Comparison of ENCODE assay signal across 12 cellular contexts in genomic region chr20:50019466-50020256, GRCh38. TPM values are rescaled to one million over a fixed set of nuclear protein-coding genes. Genes with fewer than 3 reads are reported as not detected.
A peak's percentile ranks its signal among the peaks of the same experiment; 100 is the strongest.
DNase-seq lines count a peak whose midpoint lies in the region; ATAC-seq, FAIRE-seq and TF ChIP-seq lines count a peak whose summit lies in the region.
"Had no signal": no experiment of that assay in that cellular context is flagged by ENCODE, and none has a peak within 500 bp of the region (broad histone marks: within the 10 kb centered on the region; RNA-seq: fewer than 3 reads in every experiment).

No MANE protein-coding gene starts in this region.

- TF ChIP-seq CTCF in LNCaP clone FGC (IDR thresholded peaks at IDR 0.05; ENCODE audit: control insufficient read depth, extremely low read depth, insufficient read depth) = no peak
- TF ChIP-seq CTCF in SK-N-SH (IDR thresholded peaks at IDR 0.05) = no peak
- no peak for TF ChIP-seq CTCF in heart right ventricle (IDR thresholded peaks at IDR 0.05)

- H3K4me1 ChIP-seq in SK-N-SH (ENCODE audit: control insufficient read depth in 1 of 2, insufficient read depth in 2 of 2, low read depth in 1 of 2, low read length in 1 of 2) = peaks cover 0 to 27% of the 10 kb centered on the region in 2 experiments; a peak in 1 of 4 replicates
- H3K4me1 ChIP-seq in heart right ventricle = peaks cover 0 to 30% (median 8%) of the 10 kb centered on the region in 9 donors

- intact Hi-C loops in heart right ventricle (cut with DNase I) = no loop called here

- no peaks in the 10 kb centered on the region for H3F3A ChIP-seq in SK-N-SH (replicated peaks; ENCODE audit: insufficient read depth)

- H3K27me3 ChIP-seq in SK-N-SH (ENCODE audit: insufficient read depth) = no peaks in the 10 kb centered on the region
- H3K27me3 ChIP-seq in heart right ventricle = no peaks in the 10 kb centered on the region

- H3K27ac ChIP-seq in SK-N-SH (ENCODE audit: low read depth in 2 of 2, low read length in 1 of 2) (no peak overlapping the region; a peak in 1 of 4 replicates), heart right ventricle (peak overlapping the region in 1 of 10 donors; percentile 58)

- no peak for TF ChIP-seq RAD21 in SK-N-SH (IDR thresholded peaks at IDR 0.05; ENCODE audit: low read length)

- H3K4me3 ChIP-seq in LNCaP clone FGC (ENCODE audit: low read depth, low read length) = no peak overlapping the region
- H3K4me3 ChIP-seq in SK-N-SH (ENCODE audit: low read depth in 2 of 2, low read length in 1 of 2) = no peak overlapping the region
- H3K4me3 ChIP-seq in heart right ventricle = no peak overlapping the region

- POLR2A ChIA-PET in SK-N-SH (lab: Yijun Ruan, JAX) = interaction anchor here (1.0 to 1.1 kb wide), 2 partner anchors 11 to 36 kb away, joined by 4 to 5 read pairs; partner anchors contain the start of gene SNAI1

- ATAC-seq in heart right ventricle = peak in 5 of 8 donors; percentile 70 to 82 (median 80)
- ATAC-seq in GM18858 (IDR thresholded peaks at IDR 0.05; ENCODE audit: unreplicated experiment) = no peak
- no peak for ATAC-seq in GM18502 (IDR thresholded peaks at IDR 0.05; ENCODE audit: poor library complexity, unreplicated experiment)
- no peak for ATAC-seq in HG02870 (IDR thresholded peaks at IDR 0.05; ENCODE audit: unreplicated experiment)

- CTCF ChIA-PET in SK-N-SH (lab: Yijun Ruan, JAX) = interaction anchor here (2.6 to 3.1 kb wide), 2 partner anchors 41 to 51 kb away, joined by 10 to 16 read pairs; no protein-coding TSS in a partner anchor

- H3K4me2 ChIP-seq in SK-N-SH = peak overlapping the region; percentile 7; the same call in 1 of the 2 replicates

- 77% methylated on average over 6 of the region's 13 CpGs for WGBS in SK-N-SH (ENCODE audit: low lambda C conversion rate)
- WGBS in heart right ventricle, 2 donors = 85 to 86% methylated on average over 13 of the region's 13 CpGs

- H3K9me3 ChIP-seq in SK-N-SH = no peaks in the 10 kb centered on the region
- no peaks in the 10 kb centered on the region for H3K9me3 ChIP-seq in heart right ventricle

- no peaks in the 10 kb centered on the region for H3K9me2 ChIP-seq in SK-N-SH

- no peaks in the 10 kb centered on the region for H3K79me2 ChIP-seq in SK-N-SH (ENCODE audit: insufficient read depth)

- no peak for TF ChIP-seq EP300 in SK-N-SH (IDR thresholded peaks at IDR 0.05; ENCODE audit: borderline replicate concordance in 1 of 2, low read depth in 1 of 2, low read length in 1 of 2)

- no peak overlapping the region for H3K9ac ChIP-seq in SK-N-SH

- peak; percentile 94 for DNase-seq in LNCaP clone FGC (ENCODE audit: low read depth)
- DNase-seq in SK-N-SH = no peak
- peak; percentile 29 to 63 for DNase-seq in heart right ventricle
- peak; percentile 22 for DNase-seq in pons (ENCODE audit: low spot score)
- no peak for DNase-seq in urothelium cell line (ENCODE audit: low spot score)
- DNase-seq: activated naive CD8-positive, alpha-beta T cell treated with anti-CD3 and anti-CD28 coated beads, Interleukin-2, amount 50 U/mL, for 24 hours; NCI-H1417; NCI-H526 had no signal

- FAIRE-seq in urothelium cell line (lab: Jason Lieb, UNC) = no peak
- FAIRE-seq: GM18507 had no signal

- H3K36me3 ChIP-seq in SK-N-SH (replicated peaks in 1 of 2; ENCODE audit: control insufficient read depth in 1 of 2, insufficient read depth in 2 of 2, low read length in 1 of 2) (no peaks in the 10 kb centered on the region), heart right ventricle (no peaks in the 10 kb centered on the region)

- no peaks in the 10 kb centered on the region for H4K20me1 ChIP-seq in SK-N-SH (ENCODE audit: insufficient read depth)

- no peak overlapping the region for H2AFZ ChIP-seq in SK-N-SH (ENCODE audit: low read depth)

TF ChIP-seq in SK-N-SH, 30 proteins besides CTCF, POLR2A, EP300 and RAD21:
- TF ChIP-seq TAF1 (IDR thresholded peaks at IDR 0.05; ENCODE audit: borderline replicate concordance, low read depth, low read length) (no peak), TEAD4 (IDR thresholded peaks at IDR 0.05; ENCODE audit: borderline replicate concordance, insufficient read depth) (no peak), FOXJ3 (CRISPR knock-in tag; IDR thresholded peaks at IDR 0.05) (no peak), MAX (IDR thresholded peaks at IDR 0.05; ENCODE audit: low read depth) (0 out of 2 replicates have a peak, but pooled peaks have one; percentile 1), EZH2phosphoT487 (IDR thresholded peaks at IDR 0.05; ENCODE audit: borderline replicate concordance, low read depth) (no peak), POLR2AphosphoS5 (IDR thresholded peaks at IDR 0.05; ENCODE audit: low read depth, low read length) (no peak), RFX5 (IDR thresholded peaks at IDR 0.05; ENCODE audit: low read length) (no peak), NFIC (IDR thresholded peaks at IDR 0.05; ENCODE audit: borderline replicate concordance) (peak; percentile 65)

RNA-seq across cellular contexts. Expression of gene SNAI1, which starts 36.9 kb away (rescaled TPM):
- 3.7 and 6.2 TPM in 2 replicates for polyA plus RNA-seq in SK-N-SH (2012; rRNA removed)
- polyA plus RNA-seq in SK-N-SH (2012; cell fraction: cytosol; rRNA removed) = 2.2 and 3.9 TPM in 2 replicates
- polyA plus RNA-seq in SK-N-SH (2012; cell fraction: nucleus; rRNA removed) = 5.6 and 5.7 TPM in 2 replicates
- total RNA-seq in heart right ventricle = 1 to 10 TPM in 8 of 10 donors, under 1 TPM in 2; 0.59 to 7.6 (median 2.8) TPM
- polyA plus RNA-seq in heart right ventricle = 1 to 10 TPM; 1.8 to 3.2 TPM

Comparison
In these comparisons a context has a peak if more than half of its experiments do, and no peak if none do; other contexts are left out.
1. DNase-seq: peak in LNCaP clone FGC (single experiment), heart right ventricle (2 of 2) and pons (single experiment); none in SK-N-SH (single experiment) and urothelium cell line (single experiment).
2. ATAC-seq: peak in heart right ventricle (5 of 8); none in GM18858 (single experiment), GM18502 (single experiment) and HG02870 (single experiment).